In genomic region chr10:68869623-68870022, GRCh38 we compare ENCODE assay signal across 36 cellular contexts. TPM values are rescaled to one million over a fixed set of nuclear protein-coding genes. Genes with fewer than 3 reads are reported as not detected.
DNase-seq lines count a peak whose midpoint lies in the region; ATAC-seq and TF ChIP-seq lines count a peak whose summit lies in the region.
"Had no signal": no experiment of that assay in that cellular context is flagged by ENCODE, and none has a peak within 500 bp of the region (broad histone marks: within the 10 kb centered on the region; RNA-seq: fewer than 3 reads in every experiment).

No MANE protein-coding gene starts in this region.

- intact Hi-C loops in sciatic nerve (cut with DNase I) = loop anchor here (10.0 kb wide), 1 partner anchor 1115 kb away; no protein-coding TSS in a partner anchor

- H3K4me3 ChIP-seq in HUES48 (ENCODE audit: low read depth, low read length) = no peak overlapping the region
- peak overlapping the region; percentile 70 for H3K4me3 ChIP-seq in endodermal cell (ENCODE audit: low read length)
- H3K4me3 ChIP-seq in upper lobe of left lung = no peak overlapping the region
- H3K4me3 ChIP-seq: colonic mucosa, HAP-1, ovary, Peyer's patch, testis, uterus had no signal

- ATAC-seq in sciatic nerve = peak; percentile 22
- ATAC-seq in upper lobe of left lung (ENCODE audit: low FRiP score in 2 of 2) = no peak
- no peak for ATAC-seq in GM18867 (IDR thresholded peaks at IDR 0.05; ENCODE audit: unreplicated experiment)
- ATAC-seq: CD8-positive, alpha-beta T cell; natural killer cell treated with Interleukin-12 subunit alpha and Interleukin-12 subunit beta and Interleukin-15 and Interleukin-18, amount 100 ng/mL, for 72 hours had no signal

- no peak overlapping the region for H3K4me3 Mint-ChIP-seq in endodermal cell
- H3K4me3 Mint-ChIP-seq: activated CD4-positive, alpha-beta memory T cell treated with anti-CD3 and anti-CD28 coated beads for 36 hours; activated naive CD4-positive, alpha-beta T cell treated with anti-CD3 and anti-CD28 coated beads for 36 hours; B cell; CD8-positive, alpha-beta T cell; IgD-negative memory B cell; natural killer cell treated with Interleukin-12 subunit alpha and Interleukin-12 subunit beta and Interleukin-15 and Interleukin-18, amount 100 ng/mL, for 72 hours had no signal

- 47 to 90% methylated on average over 1 to 2 of the region's 2 CpGs for WGBS in endodermal cell (ENCODE audit: insufficient coverage in 1 of 2, insufficient read length in 1 of 2), 2 experiments
- WGBS in upper lobe of left lung, 2 donors = 42 to 47% methylated on average over 2 of the region's 2 CpGs

- no peak for TF ChIP-seq CTCF in endodermal cell (conservative IDR thresholded peaks at IDR 0.05)
- no peak for TF ChIP-seq CTCF in upper lobe of left lung (IDR thresholded peaks at IDR 0.05)

- H3K36me3 ChIP-seq in HUES48 (ENCODE audit: control insufficient read depth, insufficient read depth, low read length) (no peaks in the 10 kb centered on the region), endodermal cell (ENCODE audit: control insufficient read depth, insufficient read depth, low read length) (no peaks in the 10 kb centered on the region), upper lobe of left lung (no peaks in the 10 kb centered on the region)
- H3K36me3 ChIP-seq: brain microvascular endothelial cell, colonic mucosa, HAP-1, ovary, Peyer's patch, uterus had no signal

- peak overlapping the region; percentile 14 for H3K27ac ChIP-seq in HUES48 (ENCODE audit: low read depth, low read length)
- no peak overlapping the region for H3K27ac ChIP-seq in endodermal cell (ENCODE audit: low read depth, low read length)
- no peak overlapping the region for H3K27ac ChIP-seq in upper lobe of left lung
- H3K27ac ChIP-seq: brain microvascular endothelial cell, colonic mucosa, epithelial cell of prostate, ovary had no signal

- H3K9ac ChIP-seq in HUES48 (ENCODE audit: low read depth, low read length) (no peak overlapping the region), endodermal cell (ENCODE audit: extremely low read depth, low read length, poor library complexity, severe bottlenecking) (no peak overlapping the region)

- H3K27me3 Mint-ChIP-seq in endodermal cell (ENCODE audit: insufficient read depth) = no peaks in the 10 kb centered on the region
- H3K27me3 Mint-ChIP-seq: activated CD4-positive, alpha-beta memory T cell treated with anti-CD3 and anti-CD28 coated beads for 36 hours; B cell; IgD-negative memory B cell had no signal

- TF ChIP-seq POLR2A in upper lobe of left lung (IDR thresholded peaks at IDR 0.05) = no peak

- H3K9me3 Mint-ChIP-seq in endodermal cell = peaks cover 49% of the 10 kb centered on the region
- H3K9me3 Mint-ChIP-seq: IgD-negative memory B cell; natural killer cell treated with Interleukin-12 subunit alpha and Interleukin-12 subunit beta and Interleukin-15 and Interleukin-18, amount 100 ng/mL, for 72 hours had no signal

- H3K36me3 Mint-ChIP-seq in endodermal cell (ENCODE audit: low read depth) = peaks cover 19% of the 10 kb centered on the region
- H3K36me3 Mint-ChIP-seq: activated CD4-positive, alpha-beta memory T cell treated with anti-CD3 and anti-CD28 coated beads for 36 hours; CD8-positive, alpha-beta T cell; IgD-negative memory B cell; natural killer cell treated with Interleukin-12 subunit alpha and Interleukin-12 subunit beta and Interleukin-15 and Interleukin-18, amount 100 ng/mL, for 72 hours had no signal

- DNase-seq in endodermal cell = no peak
- DNase-seq in iris pigment epithelial cell (ENCODE audit: low read depth) = peak; percentile 30
- no peak for DNase-seq in sciatic nerve (ENCODE audit: low spot score)
- no peak for DNase-seq in upper lobe of left lung
- DNase-seq in NCI-H69 (lab: John Stamatoyannopoulos, UW) = no peak
- no peak for DNase-seq in central memory CD4-positive, alpha-beta T cell
- DNase-seq: activated CD4-positive, alpha-beta memory T cell treated with anti-CD3 and anti-CD28 coated beads for 36 hours; activated CD4-positive, alpha-beta T cell treated with anti-CD3 and anti-CD28 coated beads for 1 hour; activated CD8-positive, alpha-beta memory T cell treated with anti-CD3 and anti-CD28 coated beads, Interleukin-2, amount 50 U/mL, for 4 hours; activated naive CD4-positive, alpha-beta T cell treated with anti-CD3 and anti-CD28 coated beads for 36 hours; amniotic stem cell; brain microvascular endothelial cell; CD8-positive, alpha-beta T cell; colonic mucosa; DMS 273 treated with DMSO at 0.1 percent for 48 hours; effector CD8-positive, alpha-beta T cell; mammary epithelial cell; MV-4-11; NCI-H146; NCI-H2107; NCI-H748 treated with DMSO at 0.1 percent for 48 hours; ovary; Peyer's patch; retina; SIG-M5; stimulated activated CD4-positive, alpha-beta T cell treated with anti-CD3 and anti-CD28 coated beads, Interleukin-1b, Interleukin-23, amount 100 ng/mL, for 48 hours; stimulated activated naive CD4-positive, alpha-beta T cell treated with Interleukin-2 at 50 U/mL for 16 hours; testis; uterus had no signal

- TF ChIP-seq EP300 in upper lobe of left lung (IDR thresholded peaks at IDR 0.05) = no peak

- peaks cover 18% of the 10 kb centered on the region for H3K4me1 Mint-ChIP-seq in endodermal cell
- H3K4me1 Mint-ChIP-seq: B cell, IgD-negative memory B cell had no signal

- no peak overlapping the region for H3K27ac Mint-ChIP-seq in endodermal cell
- H3K27ac Mint-ChIP-seq: activated CD4-positive, alpha-beta memory T cell treated with anti-CD3 and anti-CD28 coated beads for 36 hours; activated naive CD4-positive, alpha-beta T cell treated with anti-CD3 and anti-CD28 coated beads for 36 hours; B cell; CD8-positive, alpha-beta T cell; IgD-negative memory B cell; natural killer cell treated with Interleukin-12 subunit alpha and Interleukin-12 subunit beta and Interleukin-15 and Interleukin-18, amount 100 ng/mL, for 72 hours had no signal

- peaks cover 20% of the 10 kb centered on the region for H3K9me3 ChIP-seq in HUES48 (ENCODE audit: control insufficient read depth, insufficient read depth, low read length)
- peaks cover 45% of the 10 kb centered on the region for H3K9me3 ChIP-seq in endodermal cell (ENCODE audit: control insufficient read depth, low read length)
- H3K9me3 ChIP-seq in upper lobe of left lung = no peaks in the 10 kb centered on the region
- H3K9me3 ChIP-seq: colonic mucosa, ovary, Peyer's patch, testis, uterus had no signal

- H3K27me3 ChIP-seq in HUES48 (ENCODE audit: control insufficient read depth, insufficient read depth, low read length) (no peaks in the 10 kb centered on the region), endodermal cell (ENCODE audit: control insufficient read depth, insufficient read depth, low read length, poor library complexity, severe bottlenecking) (no peaks in the 10 kb centered on the region), upper lobe of left lung (no peaks in the 10 kb centered on the region)
- H3K27me3 ChIP-seq: brain microvascular endothelial cell, colonic mucosa, ovary, Peyer's patch, testis, uterus had no signal

- H3K4me1 ChIP-seq in HUES48 (ENCODE audit: control insufficient read depth, insufficient read depth, low read length) (peaks cover 18% of the 10 kb centered on the region), endodermal cell (ENCODE audit: control insufficient read depth, insufficient read depth, low read length) (no peaks in the 10 kb centered on the region), upper lobe of left lung (no peaks in the 10 kb centered on the region)
- H3K4me1 ChIP-seq: colonic mucosa, uterus had no signal

RNA-seq across cellular contexts. Expression of gene DDX50, which starts 31.5 kb away (rescaled TPM):
- 10 to 100 TPM; 38.0 to 46.5 TPM for total RNA-seq in endodermal cell
- 56.3 TPM for polyA plus RNA-seq in endodermal cell (2013, experiment 1 of 2)
- polyA plus RNA-seq in endodermal cell (2013, experiment 2 of 2) = 57.0 TPM
- total RNA-seq in sciatic nerve = 41.3 TPM
- total RNA-seq in upper lobe of left lung = 10 to 100 TPM in 5 of 6 donors, 1 to 10 TPM in 1; 9.1 to 42.7 (median 24.4) TPM

RNA-seq across cellular contexts. Expression of gene STOX1, which starts 42.3 kb away (rescaled TPM):
- 1 to 10 TPM; 4.5 to 5.2 TPM for total RNA-seq in endodermal cell
- 5.1 TPM for polyA plus RNA-seq in endodermal cell (2013, experiment 1 of 2)
- 6.7 TPM for polyA plus RNA-seq in endodermal cell (2013, experiment 2 of 2)
- total RNA-seq in sciatic nerve = 0.27 TPM
- 10 to 100 TPM in 1 of 6 donors, 1 to 10 TPM in 4, under 1 TPM in 1; 0.23 to 25.6 (median 3.1) TPM for total RNA-seq in upper lobe of left lung
